ENCODE assay signal across 8 cellular contexts in genomic region chr1:207868252-207868768, GRCh38. TPM values are rescaled to one million over a fixed set of nuclear protein-coding genes. Genes with fewer than 3 reads are reported as not detected.
DNase-seq lines count a peak whose midpoint lies in the region; ATAC-seq, FAIRE-seq and TF ChIP-seq lines count a peak whose summit lies in the region.

No MANE protein-coding gene starts in this region.

- DNase-seq in AG09309 (ENCODE audit: low read depth) = no peak
- DNase-seq in NCI-H526 treated with DMSO at 0.1 percent for 48 hours (lab: John Stamatoyannopoulos, UW) = peak; percentile 10
- peak; percentile 64 for DNase-seq in iris pigment epithelial cell (ENCODE audit: low read depth)
- DNase-seq in small intestine = no peak
- no peak for DNase-seq in T1000 (lab: John Stamatoyannopoulos, UW)
- no peak for DNase-seq in NCI-H2171 treated with DMSO at 0.1 percent for 48 hours (lab: John Stamatoyannopoulos, UW)

- H3K4me3 Mint-ChIP-seq in brain = peak overlapping the region; percentile 88 to 90 (median 89)

- H3K9me3 ChIP-seq in small intestine (ENCODE audit: control insufficient read depth, low read depth) = no peaks in the 10 kb centered on the region

- WGBS in small intestine, 3 donors = 0 to 3% (median 2%) methylated on average over 21 to 24 of the region's 24 CpGs

- no peaks in the 10 kb centered on the region for H3K27me3 ChIP-seq in small intestine (ENCODE audit: control insufficient read depth in 2 of 2, insufficient read depth in 2 of 2, low read length in 2 of 2)

- H3K4me3 ChIP-seq in AG09309 (ENCODE audit: control insufficient read depth, low read depth, low read length) (peak overlapping the region; percentile 72), small intestine (ENCODE audit: low read depth in 1 of 2, low read length in 2 of 2) (peak overlapping the region; percentile 78 to 84)

- no peaks in the 10 kb centered on the region for H3K36me3 ChIP-seq in small intestine (ENCODE audit: control insufficient read depth in 2 of 2, insufficient read depth in 2 of 2, low read length in 2 of 2)

- H3K27ac ChIP-seq in small intestine (ENCODE audit: low read depth in 1 of 2, low read length in 1 of 2) = peak overlapping the region; percentile 72 to 83

- peaks cover 29% of the 10 kb centered on the region for H3K36me3 Mint-ChIP-seq in brain

- peak overlapping the region in 4 of 5 experiments; percentile 56 to 76 (median 66) for H3K27ac Mint-ChIP-seq in brain

- peaks cover 9% of the 10 kb centered on the region for H3K27me3 Mint-ChIP-seq in brain

- peak; percentile 9 for ATAC-seq in GM19438 (IDR thresholded peaks at IDR 0.05; ENCODE audit: low read depth, unreplicated experiment)

- peaks cover 50% of the 10 kb centered on the region for H3K4me1 Mint-ChIP-seq in brain

- TF ChIP-seq CTCF in AG09309 (IDR thresholded peaks at IDR 0.05; ENCODE audit: control insufficient read depth, insufficient read depth, low read depth, low read length, missing control alignments) (no peak), brain (conservative IDR thresholded peaks at IDR 0.05) (no peak)

- H3K4me1 ChIP-seq in small intestine (ENCODE audit: control insufficient read depth in 2 of 2, insufficient read depth in 1 of 2, low read depth in 1 of 2, low read length in 1 of 2) = peaks cover 0 to 6% of the 10 kb centered on the region in 2 donors

- no peaks in the 10 kb centered on the region for H3K9me3 Mint-ChIP-seq in brain

- no peak for FAIRE-seq in small intestine (lab: Jason Lieb, UNC)

RNA-seq across cellular contexts. Expression of gene CD34, which starts 42.6 kb away (rescaled TPM):
- polyA plus RNA-seq in brain (ENCODE audit: insufficient read depth, low read depth, low replicate concordance) = 29.1 TPM
- polyA plus RNA-seq in small intestine = 10 to 100 TPM in 1 of 3 donors, 1 to 10 TPM in 2; 1.1 to 23.7 (median 1.4) TPM

Comparison
In these comparisons a context has a peak if more than half of its experiments do, and no peak if none do; other contexts are left out.
1. DNase-seq: peak in NCI-H526 treated with DMSO at 0.1 percent for 48 hours (single experiment) and iris pigment epithelial cell (single experiment); none in AG09309 (single experiment), small intestine (single experiment), T1000 (single experiment) and NCI-H2171 treated with DMSO at 0.1 percent for 48 hours (single experiment).